ENCODE assay signal across 8 cellular contexts in the genomic region with DNA sequence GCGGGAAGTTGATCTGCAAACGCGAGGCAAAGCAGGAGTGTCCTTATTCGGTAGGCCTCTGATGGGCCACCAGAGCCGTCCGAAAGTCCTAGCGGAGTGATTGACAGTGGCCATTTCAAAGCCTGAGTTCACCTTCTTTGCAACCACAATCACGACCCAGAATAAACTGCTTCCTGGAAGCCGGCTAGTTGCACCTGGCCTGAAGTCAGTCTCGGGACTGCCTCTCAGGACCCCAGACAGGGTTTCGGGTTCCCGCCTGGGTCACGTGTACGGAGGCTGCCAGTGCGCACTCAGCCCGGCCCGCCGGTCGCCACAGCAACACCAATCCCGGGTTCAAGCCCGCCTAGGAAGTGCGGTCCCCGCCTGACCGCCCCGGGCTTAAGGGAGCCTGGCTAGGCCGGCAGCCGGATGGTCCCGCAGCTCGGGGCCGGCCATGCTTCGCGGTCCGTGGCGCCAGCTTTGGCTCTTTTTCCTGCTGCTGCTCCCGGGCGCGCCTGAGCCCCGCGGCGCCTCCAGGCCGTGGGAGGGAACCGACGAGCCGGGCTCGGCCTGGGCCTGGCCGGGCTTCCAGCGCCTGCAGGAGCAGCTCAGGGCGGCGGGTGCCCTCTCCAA. TPM values are rescaled to one million over a fixed set of nuclear protein-coding genes. Genes with fewer than 3 reads are reported as not detected.
DNase-seq lines count a peak whose midpoint lies in the region; TF ChIP-seq lines count a peak whose summit lies in the region.

Gene TOR3A, plus strand, starts transcription at position 375 of the 612 bp plus-strand sequence. Its CDS starts 59 bp downstream, at position 434.

- 10% methylated on average over 2 of the region's 49 CpGs for WGBS in suprapubic skin

- peaks cover 51% of the 10 kb centered on the region for H3K79me2 ChIP-seq in MM.1S (ENCODE audit: low read length)

- H3K4me1 ChIP-seq in MM.1S (ENCODE audit: low read length) (peaks cover 38% of the 10 kb centered on the region), suprapubic skin (peaks cover 28% of the 10 kb centered on the region)

- H3K4me3 ChIP-seq in MM.1S (ENCODE audit: low read length) (peak within 1 kb of the TSS; percentile 99), suprapubic skin (peak within 1 kb of the TSS; percentile 89)

- TF ChIP-seq EP300 in suprapubic skin (IDR thresholded peaks at IDR 0.05) = no peak

- TF ChIP-seq CTCF in MM.1S (IDR thresholded peaks at IDR 0.05; ENCODE audit: low read length) = no peak
- TF ChIP-seq CTCF in suprapubic skin (IDR thresholded peaks at IDR 0.05) = no peak

- H2AFZ ChIP-seq in MM.1S (ENCODE audit: low read length) = peak within 1 kb of the TSS; percentile 32

- DNase-seq in GDM1 (lab: John Stamatoyannopoulos, UW) = peak; percentile 81
- DNase-seq in HCEC 1CT = peak; percentile 85
- peak; percentile 99 for DNase-seq in MM.1S
- peak; percentile 84 for DNase-seq in SK-N-DZ (ENCODE audit: low spot score)
- DNase-seq in activated naive CD4-positive, alpha-beta T cell treated with anti-CD3 and anti-CD28 coated beads, Interleukin-2, amount 50 U/mL, for 16 hours = peak; percentile 71
- DNase-seq in glomerular endothelial cell (ENCODE audit: extremely low read depth, low read depth, low spot score) = peak; percentile 23
- DNase-seq in nucleus accumbens (lab: John Stamatoyannopoulos, UW) = peak; percentile 57 to 95 (median 87)
- DNase-seq in suprapubic skin (ENCODE audit: low spot score in 2 of 2) = peak; percentile 93 to 94

- H3K4me2 ChIP-seq in MM.1S (ENCODE audit: low read depth, low read length) = peak within 1 kb of the TSS; percentile 99

- H3K27me3 ChIP-seq in MM.1S (replicated peaks; ENCODE audit: insufficient read depth, low read length) = no peaks in the 10 kb centered on the region
- H3K27me3 ChIP-seq in suprapubic skin = no peaks in the 10 kb centered on the region

- no peaks in the 10 kb centered on the region for H4K20me1 ChIP-seq in MM.1S (ENCODE audit: insufficient read depth, low read length)

- peak within 1 kb of the TSS; percentile 99 for H3K9ac ChIP-seq in MM.1S (ENCODE audit: low read length)

- no peaks in the 10 kb centered on the region for H3K9me3 ChIP-seq in MM.1S (replicated peaks; ENCODE audit: insufficient read depth, low read length)
- H3K9me3 ChIP-seq in suprapubic skin = no peaks in the 10 kb centered on the region

- no peaks in the 10 kb centered on the region for H3K9me2 ChIP-seq in MM.1S (replicated peaks; ENCODE audit: insufficient read depth, low read length)

- TF ChIP-seq POLR2A in suprapubic skin (IDR thresholded peaks at IDR 0.05) = peak in 1 of 2 donors; percentile 68

- H3F3A ChIP-seq in MM.1S (ENCODE audit: insufficient read depth, low read length) = peaks cover 41% of the 10 kb centered on the region

- H3K36me3 ChIP-seq in MM.1S (replicated peaks; ENCODE audit: insufficient read depth, low read length) (peaks cover 16% of the 10 kb centered on the region), suprapubic skin (peaks cover 14% of the 10 kb centered on the region)

- H3K27ac ChIP-seq in MM.1S (ENCODE audit: low read length) = peak within 1 kb of the TSS; percentile 93
- H3K27ac ChIP-seq in suprapubic skin = peak within 1 kb of the TSS; percentile 88

RNA-seq across cellular contexts. Expression of gene TOR3A, which starts in this region (rescaled TPM):
- 14.9 and 28.1 TPM in 2 replicates for polyA plus RNA-seq in SK-N-DZ (2014; cell fraction: cytosol; rRNA removed)
- polyA plus RNA-seq in SK-N-DZ (2014; cell fraction: nucleus; rRNA removed) = 10.4 and 27.1 TPM in 2 replicates
- total RNA-seq in glomerular endothelial cell (43.7 and 75.8 TPM in 2 replicates), suprapubic skin (10 to 100 TPM; 23.6 to 31.4 (median 29.6) TPM)

Comparison
In these comparisons a context has a peak if more than half of its experiments do, and no peak if none do; other contexts are left out.
1. Peak in every context shown above with its lines: DNase-seq, H3K4me3 ChIP-seq and H3K27ac ChIP-seq.
2. DNase-seq: peak in every context shown above with its lines; median percentile 99 in MM.1S; 94 in suprapubic skin; 87 in nucleus accumbens; 85 in HCEC 1CT; 84 in SK-N-DZ; 81 in GDM1; 71 in activated naive CD4-positive, alpha-beta T cell treated with anti-CD3 and anti-CD28 coated beads, Interleukin-2, amount 50 U/mL, for 16 hours; 23 in glomerular endothelial cell.